ENCODE assay signal across 8 cellular contexts in genomic region chr6:166862978-166863530, GRCh38.
DNase-seq lines count a peak whose midpoint lies in the region; ATAC-seq and TF ChIP-seq lines count a peak whose summit lies in the region.

No MANE protein-coding gene starts in this region.

- H3K27me3 Mint-ChIP-seq in chondrocyte (ENCODE audit: low read depth): peaks cover 17% of the 10 kb centered on the region

- H3K4me3 Mint-ChIP-seq in chondrocyte (ENCODE audit: unreplicated experiment): peak overlapping the region; percentile 79

- no peaks in the 10 kb centered on the region for H3K27me3 ChIP-seq in neuron (ENCODE audit: insufficient read depth, low read length)

- H3K4me1 Mint-ChIP-seq in chondrocyte (ENCODE audit: low read depth): peaks cover 5% of the 10 kb centered on the region

- H3K9me3 ChIP-seq in neuron (ENCODE audit: low read length): no peaks in the 10 kb centered on the region

- no peaks in the 10 kb centered on the region for H3K9me3 Mint-ChIP-seq in chondrocyte (ENCODE audit: low read depth)

- no peak overlapping the region for H3K27ac Mint-ChIP-seq in chondrocyte (ENCODE audit: unreplicated experiment)

- H3K36me3 ChIP-seq in neuron (ENCODE audit: insufficient read depth, low read length): peaks cover 2% of the 10 kb centered on the region

- no peak for DNase-seq in chondrocyte (ENCODE audit: low spot score)
- no peak for DNase-seq in NCI-H82 treated with DMSO at 0.1 percent for 48 hours (lab: John Stamatoyannopoulos, UW; ENCODE audit: unreplicated experiment)
- DNase-seq in cerebellar cortex (ENCODE audit: low spot score): no peak
- no peak for DNase-seq in NCI-H2196 (lab: John Stamatoyannopoulos, UW; ENCODE audit: unreplicated experiment)
- no peak for DNase-seq in iPS-NIHi11 (ENCODE audit: low spot score)

- ATAC-seq in HG02798 (IDR thresholded peaks at IDR 0.05; ENCODE audit: poor library complexity, unreplicated experiment): peak; percentile 28

- no peak for TF ChIP-seq CTCF in chondrocyte (IDR thresholded peaks at IDR 0.05)

- no peaks in the 10 kb centered on the region for H3K36me3 Mint-ChIP-seq in chondrocyte (ENCODE audit: low read depth)

- H3K4me1 ChIP-seq in neuron (ENCODE audit: insufficient read depth, low read length): peaks cover 12% of the 10 kb centered on the region

- H3K4me3 ChIP-seq in GM08714 (ENCODE audit: low read length) (peak overlapping the region; percentile 65; the same call in 1 of the 2 replicates), neuron (ENCODE audit: low read length) (peak overlapping the region; percentile 70)

- peak overlapping the region; percentile 91 for H2AFZ ChIP-seq in neuron (ENCODE audit: low read depth, low read length)
